ENCODE assay signal across 1 cellular context in genomic region chr10:13272164-13272571, GRCh38.
TF ChIP-seq lines count a peak whose summit lies in the region.

No MANE protein-coding gene starts in this region.

TF ChIP-seq in HepG2, 621 proteins besides CTCF, POLR2A, EP300 and RAD21 (continued from another document and continues in another):
- peak; percentile 16; the same call in 1 of the 2 replicates for TF ChIP-seq ZFP91 (CRISPR knock-in tag; IDR thresholded peaks at IDR 0.05; ENCODE audit: borderline replicate concordance)
- no peak for TF ChIP-seq GABPB1 (CRISPR knock-in tag; IDR thresholded peaks at IDR 0.05)
- no peak for TF ChIP-seq ERF (CRISPR knock-in tag; IDR thresholded peaks at IDR 0.05)
- TF ChIP-seq CREB1 (IDR thresholded peaks at IDR 0.05) = no peak
- no peak for TF ChIP-seq CREB1 (CRISPR knock-in tag; IDR thresholded peaks at IDR 0.05)
- TF ChIP-seq ZNF513 (CRISPR knock-in tag; conservative IDR thresholded peaks at IDR 0.05) = no peak
- peak; percentile 12 for TF ChIP-seq ASH2L (IDR thresholded peaks at IDR 0.05; ENCODE audit: insufficient read length, low read depth, low read length)
- peak; percentile 15; the same call in 1 of the 2 replicates for TF ChIP-seq GMEB1 (CRISPR knock-in tag; IDR thresholded peaks at IDR 0.05; ENCODE audit: borderline replicate concordance)
- TF ChIP-seq ZNF253 (CRISPR knock-in tag; IDR thresholded peaks at IDR 0.05; ENCODE audit: borderline replicate concordance) = no peak
- TF ChIP-seq NFRKB (IDR thresholded peaks at IDR 0.05) = no peak
- 0 out of 2 replicates have a peak, but pooled peaks have one; percentile 24 for TF ChIP-seq SPEN (CRISPR knock-in tag; IDR thresholded peaks at IDR 0.05; ENCODE audit: low read depth)
- no peak for TF ChIP-seq ZFP1 (CRISPR knock-in tag; IDR thresholded peaks at IDR 0.05)
- no peak for TF ChIP-seq ZXDC (CRISPR knock-in tag; IDR thresholded peaks at IDR 0.05)
- TF ChIP-seq RARA (CRISPR knock-in tag; IDR thresholded peaks at IDR 0.05) = no peak
- TF ChIP-seq TAF15 (IDR thresholded peaks at IDR 0.05; ENCODE audit: low read depth, low read length, poor library complexity, severe bottlenecking) = no peak
- 0 out of 2 replicates have a peak, but pooled peaks have one; percentile 28 for TF ChIP-seq HOXD1 (CRISPR knock-in tag; IDR thresholded peaks at IDR 0.05)
- 0 out of 2 replicates have a peak, but pooled peaks have one; percentile 16 for TF ChIP-seq ZNF274 (CRISPR knock-in tag; IDR thresholded peaks at IDR 0.05)
- no peak for TF ChIP-seq ZNF563 (CRISPR knock-in tag; IDR thresholded peaks at IDR 0.05)
- TF ChIP-seq RBM39 (IDR thresholded peaks at IDR 0.05; ENCODE audit: low read depth, low read length, poor library complexity, severe bottlenecking) = no peak
- TF ChIP-seq ZBTB3 (CRISPR knock-in tag; IDR thresholded peaks at IDR 0.05; ENCODE audit: borderline replicate concordance, low read depth) = no peak
- TF ChIP-seq ZNF570 (CRISPR knock-in tag; IDR thresholded peaks at IDR 0.05; ENCODE audit: borderline replicate concordance) = no peak
- no peak for TF ChIP-seq FOXA1 (IDR thresholded peaks at IDR 0.05)
- 0 out of 2 replicates have a peak, but pooled peaks have one; percentile 42 for TF ChIP-seq FOXA1 (CRISPR knock-in tag; IDR thresholded peaks at IDR 0.05)
- no peak for TF ChIP-seq MIER3 (CRISPR knock-in tag; IDR thresholded peaks at IDR 0.05; ENCODE audit: borderline replicate concordance)
- peak; percentile 8; the same call in 1 of the 2 replicates for TF ChIP-seq FOSL2 (CRISPR knock-in tag; IDR thresholded peaks at IDR 0.05)
- TF ChIP-seq DBP (CRISPR knock-in tag; IDR thresholded peaks at IDR 0.05; ENCODE audit: not compliant biosample characterization) = no peak
- no peak for TF ChIP-seq MTA3 (CRISPR knock-in tag; IDR thresholded peaks at IDR 0.05)
- TF ChIP-seq BHLHE40 (IDR thresholded peaks at IDR 0.05; ENCODE audit: low read length) = 0 out of 2 replicates have a peak, but pooled peaks have one; percentile 24
- TF ChIP-seq ZNF598 (CRISPR knock-in tag; IDR thresholded peaks at IDR 0.05; ENCODE audit: borderline replicate concordance) = peak; percentile 81; the same call in 1 of the 2 replicates
- TF ChIP-seq IRF9 (CRISPR knock-in tag; IDR thresholded peaks at IDR 0.05; ENCODE audit: borderline replicate concordance) = 0 out of 2 replicates have a peak, but pooled peaks have one; percentile 79
- no peak for TF ChIP-seq SMC3 (IDR thresholded peaks at IDR 0.05; ENCODE audit: low read length)
- TF ChIP-seq ZNF549 (CRISPR knock-in tag; IDR thresholded peaks at IDR 0.05) = no peak
- no peak for TF ChIP-seq ZFP36 (IDR thresholded peaks at IDR 0.05; ENCODE audit: borderline replicate concordance, low read depth, low read length, partially characterized antibody)
- peak; percentile 4; the same call in 1 of the 2 replicates for TF ChIP-seq NR2C2 (CRISPR knock-in tag; IDR thresholded peaks at IDR 0.05; ENCODE audit: borderline replicate concordance)
- peak; percentile 5; the same call in 1 of the 2 replicates for TF ChIP-seq ZNF891 (CRISPR knock-in tag; IDR thresholded peaks at IDR 0.05)
- TF ChIP-seq ZNF501 (CRISPR knock-in tag; IDR thresholded peaks at IDR 0.05) = peak; percentile 42; the same call in 1 of the 2 replicates
- TF ChIP-seq ZFYVE20 (CRISPR knock-in tag; IDR thresholded peaks at IDR 0.05; ENCODE audit: borderline replicate concordance, low read depth) = no peak
- no peak for TF ChIP-seq GATA4 (IDR thresholded peaks at IDR 0.05; ENCODE audit: borderline replicate concordance, low read depth)
- TF ChIP-seq MAX (IDR thresholded peaks at IDR 0.05) = peak; percentile 70
- no peak for TF ChIP-seq DNMT1 (CRISPR knock-in tag; IDR thresholded peaks at IDR 0.05)
- no peak; the same call in 2 of the 3 replicates for TF ChIP-seq MXI1 (IDR thresholded peaks at IDR 0.05; ENCODE audit: borderline replicate concordance, low read depth, low read length)
- TF ChIP-seq ZBTB10 (CRISPR knock-in tag; IDR thresholded peaks at IDR 0.05; ENCODE audit: borderline replicate concordance) = no peak
- TF ChIP-seq ZNF260 (CRISPR knock-in tag; IDR thresholded peaks at IDR 0.05; ENCODE audit: borderline replicate concordance, low read depth) = no peak
- peak; percentile 43; the same call in 1 of the 2 replicates for TF ChIP-seq ZMYM4 (CRISPR knock-in tag; IDR thresholded peaks at IDR 0.05)
- TF ChIP-seq ZNF687 (CRISPR knock-in tag; IDR thresholded peaks at IDR 0.05) = peak; percentile 89
- peak in 1 of 2 experiments; percentile 64; a peak in 2 of 4 replicates for TF ChIP-seq HMGXB4 (CRISPR knock-in tag; IDR thresholded peaks at IDR 0.05; ENCODE audit: borderline replicate concordance in 1 of 2, low read depth in 1 of 2)
